In the genomic region with DNA sequence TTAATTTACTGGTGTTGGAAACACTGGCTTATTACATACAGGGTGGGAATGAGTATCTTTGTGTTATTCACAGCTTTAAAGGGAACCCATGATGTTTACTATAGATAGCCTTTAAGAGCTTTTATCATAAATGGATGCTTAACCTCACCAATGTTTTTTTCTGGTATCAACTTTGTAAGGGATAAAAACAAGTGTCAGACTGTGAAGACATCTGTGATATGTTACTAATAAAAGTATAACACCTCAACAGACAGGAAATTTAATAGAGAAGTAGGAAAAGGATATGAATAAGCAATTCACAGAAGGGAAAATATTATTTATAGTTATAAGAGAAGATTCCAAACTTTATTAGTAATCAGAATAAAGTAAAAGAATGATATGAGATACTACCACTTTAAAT, we compare ENCODE assay signal across 18 cellular contexts. TPM values are rescaled to one million over a fixed set of nuclear protein-coding genes. Genes with fewer than 3 reads are reported as not detected.
DNase-seq lines count a peak whose midpoint lies in the region; ATAC-seq, FAIRE-seq and TF ChIP-seq lines count a peak whose summit lies in the region.
"Had no signal": no experiment of that assay in that cellular context is flagged by ENCODE, and none has a peak within 500 bp of the region (broad histone marks: within the 10 kb centered on the region; RNA-seq: fewer than 3 reads in every experiment).

No MANE protein-coding gene starts in this region.

- no peak overlapping the region for H3K27ac ChIP-seq in kidney (ENCODE audit: low read depth in 2 of 2, low read length in 2 of 2)
- H3K27ac ChIP-seq in coronary artery: no peak overlapping the region

- H3K27me3 Mint-ChIP-seq in stimulated activated naive CD8-positive, alpha-beta T cell treated with anti-CD3 and anti-CD28 coated beads, Interleukin-15, Interleukin-2, amounts not matched to agents 100 ng/mL and 50 ng/mL, for 24 hours: no peaks in the 10 kb centered on the region
- no peaks in the 10 kb centered on the region for H3K27me3 Mint-ChIP-seq in T-helper 17 cell
- no peaks in the 10 kb centered on the region for H3K27me3 Mint-ChIP-seq in stimulated activated naive CD8-positive, alpha-beta T cell treated with anti-CD3 and anti-CD28 coated beads, Interleukin-15, amount 100 ng/mL, for 72 hours

- peak; percentile 32 for FAIRE-seq in kidney (lab: Jason Lieb, UNC)
- FAIRE-seq: GM12878 had no signal

- peaks cover 41% of the 10 kb centered on the region for H3K4me1 Mint-ChIP-seq in stimulated activated naive CD8-positive, alpha-beta T cell treated with anti-CD3 and anti-CD28 coated beads, Interleukin-15, Interleukin-2, amounts not matched to agents 100 ng/mL and 50 ng/mL, for 24 hours (ENCODE audit: low read depth)
- peaks cover 23% of the 10 kb centered on the region for H3K4me1 Mint-ChIP-seq in T-helper 17 cell
- peaks cover 50% of the 10 kb centered on the region for H3K4me1 Mint-ChIP-seq in stimulated activated naive CD8-positive, alpha-beta T cell treated with anti-CD3 and anti-CD28 coated beads, Interleukin-15, amount 100 ng/mL, for 72 hours
- H3K4me1 Mint-ChIP-seq: H9 had no signal

- no peak overlapping the region for H3K4me3 ChIP-seq in kidney (ENCODE audit: low read length in 2 of 2)
- H3K4me3 ChIP-seq in coronary artery: no peak overlapping the region
- no peak overlapping the region for H3K4me3 ChIP-seq in HAP-1
- H3K4me3 ChIP-seq: GM12878 had no signal

- H3K36me3 ChIP-seq in kidney (ENCODE audit: control insufficient read depth in 1 of 2, insufficient read depth in 2 of 2, low read length in 2 of 2): peaks cover 18 to 32% of the 10 kb centered on the region in 2 donors
- H3K36me3 ChIP-seq in HAP-1 (replicated peaks): peaks cover 61% of the 10 kb centered on the region

- no peak for ATAC-seq in stimulated activated naive CD8-positive, alpha-beta T cell treated with anti-CD3 and anti-CD28 coated beads, Interleukin-15, Interleukin-2, amounts not matched to agents 100 U/mL and 50 U/mL, for 24 hours
- ATAC-seq in T-helper 17 cell: no peak
- ATAC-seq in stimulated activated naive CD8-positive, alpha-beta T cell treated with anti-CD3 and anti-CD28 coated beads, Interleukin-15, amount 100 ng/mL, for 72 hours: no peak
- ATAC-seq: GM12878, Right ventricle myocardium inferior had no signal

- H3K4me3 Mint-ChIP-seq in stimulated activated naive CD8-positive, alpha-beta T cell treated with anti-CD3 and anti-CD28 coated beads, Interleukin-15, Interleukin-2, amounts not matched to agents 100 ng/mL and 50 ng/mL, for 24 hours: no peak overlapping the region
- H3K4me3 Mint-ChIP-seq in T-helper 17 cell: no peak overlapping the region
- H3K4me3 Mint-ChIP-seq in stimulated activated naive CD8-positive, alpha-beta T cell treated with anti-CD3 and anti-CD28 coated beads, Interleukin-15, amount 100 ng/mL, for 72 hours: peak overlapping the region in 1 of 2 donors; percentile 26
- H3K4me3 Mint-ChIP-seq: H9 had no signal

- TF ChIP-seq CTCF in kidney (IDR thresholded peaks at IDR 0.05; ENCODE audit: borderline replicate concordance, extremely low read depth, insufficient read depth) (no peak), coronary artery (IDR thresholded peaks at IDR 0.05) (no peak)

- H3K9ac ChIP-seq in kidney (ENCODE audit: low read length in 2 of 2): no peak overlapping the region

- H3K36me3 Mint-ChIP-seq in stimulated activated naive CD8-positive, alpha-beta T cell treated with anti-CD3 and anti-CD28 coated beads, Interleukin-15, Interleukin-2, amounts not matched to agents 100 ng/mL and 50 ng/mL, for 24 hours (ENCODE audit: low read depth): peaks cover 57% of the 10 kb centered on the region
- H3K36me3 Mint-ChIP-seq in T-helper 17 cell (ENCODE audit: low read depth): peaks cover 12% of the 10 kb centered on the region

- no peaks in the 10 kb centered on the region for H3K27me3 ChIP-seq in HAP-1 (ENCODE audit: low read depth)
- H3K27me3 ChIP-seq: BE2C had no signal

- intact Hi-C loops in kidney (cut with DNase I): no loop called here

- peak overlapping the region; percentile 54 for H3K27ac Mint-ChIP-seq in stimulated activated naive CD8-positive, alpha-beta T cell treated with anti-CD3 and anti-CD28 coated beads, Interleukin-15, Interleukin-2, amounts not matched to agents 100 ng/mL and 50 ng/mL, for 24 hours
- peak overlapping the region; percentile 97 for H3K27ac Mint-ChIP-seq in T-helper 17 cell
- peak overlapping the region; percentile 22 to 86 for H3K27ac Mint-ChIP-seq in stimulated activated naive CD8-positive, alpha-beta T cell treated with anti-CD3 and anti-CD28 coated beads, Interleukin-15, amount 100 ng/mL, for 72 hours
- H3K27ac Mint-ChIP-seq: H9 had no signal

- no peaks in the 10 kb centered on the region for H3K9me3 Mint-ChIP-seq in stimulated activated naive CD8-positive, alpha-beta T cell treated with anti-CD3 and anti-CD28 coated beads, Interleukin-15, Interleukin-2, amounts not matched to agents 100 ng/mL and 50 ng/mL, for 24 hours
- H3K9me3 Mint-ChIP-seq in stimulated activated naive CD8-positive, alpha-beta T cell treated with anti-CD3 and anti-CD28 coated beads, Interleukin-15, amount 100 ng/mL, for 72 hours: no peaks in the 10 kb centered on the region
- H3K9me3 Mint-ChIP-seq: H9 had no signal

- H3K4me1 ChIP-seq in kidney (ENCODE audit: control insufficient read depth in 1 of 2, insufficient read depth in 1 of 2, low read depth in 1 of 2, low read length in 2 of 2) (no peaks in the 10 kb centered on the region), HAP-1 (no peaks in the 10 kb centered on the region)
- H3K4me1 ChIP-seq: BE2C, Caco-2 had no signal

- DNase-seq in stimulated activated naive CD8-positive, alpha-beta T cell treated with anti-CD3 and anti-CD28 coated beads, Interleukin-15, Interleukin-2, amounts not matched to agents 100 U/mL and 50 U/mL, for 24 hours: no peak
- DNase-seq in T-helper 17 cell (no peak), kidney (no peak), coronary artery (ENCODE audit: low spot score) (no peak), HUDEP-2 (lab: John Stamatoyannopoulos, UW; ENCODE audit: unreplicated experiment in 76 of 76) (no peak), HAP-1 (ENCODE audit: low spot score in 2 of 2) (no peak)
- DNase-seq in stimulated activated naive CD8-positive, alpha-beta T cell treated with anti-CD3 and anti-CD28 coated beads, Interleukin-15, amount 100 ng/mL, for 72 hours: no peak
- DNase-seq: BE2C, Caco-2, H9, Karpas-422, MM.1S, NCI-H1105, NCI-H1694 treated with DMSO at 0.1 percent for 48 hours, NCI-H446 had no signal

- in situ Hi-C loops in HAP-1 (cut with MboI; ENCODE audit: low sequenced_read_pairs): no loop called here

- H3K9me3 ChIP-seq in T-helper 17 cell (ENCODE audit: control insufficient read depth, low read length, poor library complexity, severe bottlenecking): no peaks in the 10 kb centered on the region
- H3K9me3 ChIP-seq in kidney (ENCODE audit: control insufficient read depth in 1 of 2, low read length in 2 of 2): no peaks in the 10 kb centered on the region
- H3K9me3 ChIP-seq in HAP-1: no peaks in the 10 kb centered on the region
- H3K9me3 ChIP-seq: BE2C, Caco-2 had no signal

RNA-seq across cellular contexts. Expression of gene ACAT1, which starts 46.3 kb away (rescaled TPM):
- total RNA-seq in T-helper 17 cell (10 to 100 TPM; 19.1 to 21.1 TPM), kidney (96.4 TPM)
- 692 TPM for polyA plus RNA-seq in kidney (ENCODE audit: insufficient read depth, low read depth, low replicate concordance)

RNA-seq across cellular contexts. Expression of gene NPAT, which starts 54.8 kb away (rescaled TPM):
- 10 to 100 TPM; 23.3 to 31.0 TPM for total RNA-seq in T-helper 17 cell
- total RNA-seq in kidney: 17.6 TPM
- 2.5 TPM for polyA plus RNA-seq in kidney (ENCODE audit: insufficient read depth, low read depth, low replicate concordance)

RNA-seq across cellular contexts. Expression of gene ATM, which starts 55.2 kb away (rescaled TPM):
- total RNA-seq in T-helper 17 cell: 100 to 1,000 TPM; 203 to 260 TPM
- 83.3 TPM for total RNA-seq in kidney
- polyA plus RNA-seq in kidney (ENCODE audit: insufficient read depth, low read depth, low replicate concordance): 11.7 TPM
